7 cellular contexts compared by ENCODE assay signal in genomic region chr6:33622456-33623431, GRCh38. TPM values are rescaled to one million over a fixed set of nuclear protein-coding genes. Genes with fewer than 3 reads are reported as not detected.
A peak's percentile ranks its signal among the peaks of the same experiment; 100 is the strongest.
DNase-seq lines count a peak whose midpoint lies in the region; ATAC-seq and TF ChIP-seq lines count a peak whose summit lies in the region.

No MANE protein-coding gene starts in this region.

- no peaks in the 10 kb centered on the region for H4K20me1 ChIP-seq in GM23248 (ENCODE audit: insufficient read depth)
- H4K20me1 ChIP-seq in SU-DHL-6 (ENCODE audit: low read depth, low read length), result peaks cover 17% of the 10 kb centered on the region; the same call in 1 of the 2 replicates

- H3K79me2 ChIP-seq in GM23248 (ENCODE audit: insufficient read depth) (peaks cover 27% of the 10 kb centered on the region), SU-DHL-6 (ENCODE audit: insufficient read depth, low read length) (peaks cover 48% of the 10 kb centered on the region)

- in situ Hi-C loops in GM23248 (cut with MboI), result no loop called here

- peak; percentile 58 for ATAC-seq in foreskin keratinocyte

- H3K27ac ChIP-seq in GM23248 (peak overlapping the region; percentile 36), SU-DHL-6 (ENCODE audit: low read depth, low read length) (peak overlapping the region; percentile 64), foreskin keratinocyte (peak overlapping the region; percentile 89), skin epidermis (peak overlapping the region in 17 of 21 experiments; percentile 81 to 99 (median 92))

- H3F3A ChIP-seq in GM23248 (ENCODE audit: insufficient read depth) (peaks cover 28% of the 10 kb centered on the region; the same call in 1 of the 2 replicates), SU-DHL-6 (ENCODE audit: insufficient read depth) (peaks cover 13% of the 10 kb centered on the region)

- no peak for TF ChIP-seq CTCF in SU-DHL-6 (IDR thresholded peaks at IDR 0.05; ENCODE audit: insufficient read depth, low read length, poor library complexity, severe bottlenecking)
- TF ChIP-seq CTCF in foreskin keratinocyte (conservative IDR thresholded peaks at IDR 0.05), result no peak

- no peaks in the 10 kb centered on the region for H3K27me3 ChIP-seq in GM23248 (replicated peaks; ENCODE audit: insufficient read depth)
- no peaks in the 10 kb centered on the region for H3K27me3 ChIP-seq in SU-DHL-6 (ENCODE audit: low read length)
- no peaks in the 10 kb centered on the region for H3K27me3 ChIP-seq in foreskin keratinocyte

- H3K9me2 ChIP-seq in GM23248 (ENCODE audit: insufficient read depth) (no peaks in the 10 kb centered on the region), SU-DHL-6 (replicated peaks; ENCODE audit: insufficient read depth, low read length) (no peaks in the 10 kb centered on the region)

- H3K4me3 ChIP-seq in GM23248, result peak overlapping the region; percentile 83
- H3K4me3 ChIP-seq in SU-DHL-6 (ENCODE audit: insufficient read depth, low read length, poor library complexity, severe bottlenecking), result peak overlapping the region; percentile 63
- H3K4me3 ChIP-seq in skin epidermis, result peak overlapping the region; percentile 61 to 88 (median 85)

- H3K9ac ChIP-seq in GM23248 (peak overlapping the region; percentile 85), SU-DHL-6 (ENCODE audit: low read length) (peak overlapping the region; percentile 89)

- H3K9me3 ChIP-seq in GM23248 (ENCODE audit: low read depth), result no peaks in the 10 kb centered on the region
- H3K9me3 ChIP-seq in SU-DHL-6 (ENCODE audit: insufficient read depth, low read length), result no peaks in the 10 kb centered on the region

- H3K4me2 ChIP-seq in GM23248 (ENCODE audit: unreplicated experiment), result peak overlapping the region; percentile 79
- H3K4me2 ChIP-seq in SU-DHL-6 (ENCODE audit: low read depth, low read length, poor library complexity, severe bottlenecking), result peak overlapping the region; percentile 64

- H3K4me1 ChIP-seq in GM23248 (ENCODE audit: insufficient read depth) (peaks cover 6% of the 10 kb centered on the region; the same call in 1 of the 2 replicates), foreskin keratinocyte (peaks cover 26% of the 10 kb centered on the region)

- DNase-seq in GM23248 (peak; percentile 67), foreskin keratinocyte (peak; percentile 30 to 64), NCI-H524 treated with DMSO at 0.1 percent for 48 hours (lab: John Stamatoyannopoulos, UW) (no peak), COR-L47 (lab: John Stamatoyannopoulos, UW) (no peak), Kasumi-1 (lab: John Stamatoyannopoulos, UW) (no peak)

- 42 to 47% methylated on average over 12 of the region's 12 CpGs for WGBS in GM23248 (ENCODE audit: low coverage in 1 of 2, low lambda C conversion rate in 2 of 2, missing lambda C conversion rate in 2 of 2), 2 experiments

- no peaks in the 10 kb centered on the region for H3K36me3 ChIP-seq in GM23248 (ENCODE audit: low read depth)
- no peaks in the 10 kb centered on the region; the same call in 1 of the 2 replicates for H3K36me3 ChIP-seq in SU-DHL-6 (ENCODE audit: low read length)

- H2AFZ ChIP-seq in GM23248, result peak overlapping the region; percentile 87
- H2AFZ ChIP-seq in SU-DHL-6 (ENCODE audit: low read depth, low read length, severe bottlenecking), result no peak overlapping the region

RNA-seq across cellular contexts. Expression of gene ITPR3, which starts 1.6 kb away (rescaled TPM):
- 10.4 and 14.3 TPM in 2 replicates for total RNA-seq in GM23248 (2014; rRNA removed; shearing (Covaris generic))
- polyA plus RNA-seq in GM23248 (2016; fragmentation: Nextera tagmentation; extraction: Ambion mirVana) (4.8 and 4.9 TPM in 2 replicates), foreskin keratinocyte (23.4 and 26.1 TPM in 2 replicates)
- 76.5 and 82.0 TPM in 2 replicates for total RNA-seq in foreskin keratinocyte

RNA-seq across cellular contexts. Expression of gene BAK1, which starts 42.7 kb away (rescaled TPM):
- total RNA-seq in GM23248 (2014; rRNA removed; shearing (Covaris generic)), result 18.8 and 22.5 TPM in 2 replicates
- polyA plus RNA-seq in GM23248 (2016; fragmentation: Nextera tagmentation; extraction: Ambion mirVana) (30.7 and 37.1 TPM in 2 replicates), foreskin keratinocyte (92.0 and 93.8 TPM in 2 replicates)
- total RNA-seq in foreskin keratinocyte, result 77.0 and 82.9 TPM in 2 replicates

Comparison
In these comparisons a context has a peak if more than half of its experiments do, and no peak if none do; other contexts are left out.
1. DNase-seq: peak in GM23248 (single experiment) and foreskin keratinocyte (2 of 2); none in NCI-H524 treated with DMSO at 0.1 percent for 48 hours (single experiment), COR-L47 (single experiment) and Kasumi-1 (0 of 2).
2. H3K27ac ChIP-seq: peak in every context shown above with its lines; median percentile 92 in skin epidermis; 89 in foreskin keratinocyte; 64 in SU-DHL-6; 36 in GM23248.
3. Peak in every context shown above with its lines, with median percentiles within 50 percentile points of each other: H3K4me3 ChIP-seq.